ENCODE assay signal across 8 cellular contexts in genomic region chr16:739560-740458, GRCh38. TPM values are rescaled to one million over a fixed set of nuclear protein-coding genes. Genes with fewer than 3 reads are reported as not detected.
DNase-seq lines count a peak whose midpoint lies in the region; ATAC-seq lines count a peak whose summit lies in the region.

No MANE protein-coding gene starts in this region.

- no peaks in the 10 kb centered on the region for H3K27me3 Mint-ChIP-seq in activated T-helper 2 cell treated with anti-CD3 and anti-CD28 coated beads, Interferon-gamma antibody, Interleukin-2, Interleukin-4, amounts not matched to agents 10 μg/mL and 5 μg/mL and 100 μg/mL, durations not matched to agents 14 hours and 24 hours and 36 hours (ENCODE audit: low read depth)
- H3K27me3 Mint-ChIP-seq in stimulated activated naive CD8-positive, alpha-beta T cell treated with anti-CD3 and anti-CD28 coated beads, Interleukin-15, amount 100 ng/mL, for 72 hours = no peaks in the 10 kb centered on the region

- intact Hi-C loops in activated T-helper 2 cell treated with anti-CD3 and anti-CD28 coated beads, Interferon-gamma antibody, Interleukin-2, Interleukin-4, amounts not matched to agents 10 μg/mL and 5 μg/mL and 100 μg/mL, durations not matched to agents 14 hours and 24 hours and 36 hours (cut with micrococcal nuclease) = loop anchor here (5.0 kb wide), 1 partner anchor 47 kb away; the partner anchor contains the start of genes CHTF18 and RPUSD1

- H3K4me1 Mint-ChIP-seq in activated T-helper 2 cell treated with anti-CD3 and anti-CD28 coated beads, Interferon-gamma antibody, Interleukin-2, Interleukin-4, amounts not matched to agents 10 μg/mL and 5 μg/mL and 100 μg/mL, durations not matched to agents 14 hours and 24 hours and 36 hours (ENCODE audit: low read depth) = peaks cover 17% of the 10 kb centered on the region
- H3K4me1 Mint-ChIP-seq in stimulated activated naive CD8-positive, alpha-beta T cell treated with anti-CD3 and anti-CD28 coated beads, Interleukin-15, amount 100 ng/mL, for 72 hours = peaks cover 43% of the 10 kb centered on the region

- no peaks in the 10 kb centered on the region for H3K9me3 Mint-ChIP-seq in activated T-helper 2 cell treated with anti-CD3 and anti-CD28 coated beads, Interferon-gamma antibody, Interleukin-2, Interleukin-4, amounts not matched to agents 10 μg/mL and 5 μg/mL and 100 μg/mL, durations not matched to agents 14 hours and 24 hours and 36 hours
- H3K9me3 Mint-ChIP-seq in stimulated activated naive CD8-positive, alpha-beta T cell treated with anti-CD3 and anti-CD28 coated beads, Interleukin-15, amount 100 ng/mL, for 72 hours = no peaks in the 10 kb centered on the region

- no peaks in the 10 kb centered on the region for H3K27me3 ChIP-seq in HUES64 (ENCODE audit: insufficient read depth, low read length)

- H3K27ac Mint-ChIP-seq in activated T-helper 2 cell treated with anti-CD3 and anti-CD28 coated beads, Interferon-gamma antibody, Interleukin-2, Interleukin-4, amounts not matched to agents 10 μg/mL and 5 μg/mL and 100 μg/mL, durations not matched to agents 14 hours and 24 hours and 36 hours = no peak overlapping the region
- H3K27ac Mint-ChIP-seq in stimulated activated naive CD8-positive, alpha-beta T cell treated with anti-CD3 and anti-CD28 coated beads, Interleukin-15, amount 100 ng/mL, for 72 hours = peak overlapping the region in 1 of 2 donors; percentile 94

- ATAC-seq in stimulated activated naive CD8-positive, alpha-beta T cell treated with anti-CD3 and anti-CD28 coated beads, Interleukin-15, amount 100 ng/mL, for 72 hours = no peak
- ATAC-seq in HG03175 (IDR thresholded peaks at IDR 0.05; ENCODE audit: unreplicated experiment) = no peak

- peak overlapping the region; percentile 76 for H3K9ac ChIP-seq in HUES64 (ENCODE audit: low read depth, low read length)

- H3K36me3 ChIP-seq in HUES64 (ENCODE audit: insufficient read depth, low read length) = peaks cover 12% of the 10 kb centered on the region; the same call in 1 of the 2 replicates

- H3K9me3 ChIP-seq in HUES64 (ENCODE audit: insufficient read depth, low read depth, low read length) = no peaks in the 10 kb centered on the region
- no peaks in the 10 kb centered on the region for H3K9me3 ChIP-seq in iPS-18c (ENCODE audit: control insufficient read depth, insufficient read depth, low read length)

- no peak overlapping the region for H3K27ac ChIP-seq in HUES64 (ENCODE audit: low read depth, low read length)

- 0 out of 2 replicates have a peak, but pooled peaks cover 5% of the 10 kb centered on the region for H3K4me1 ChIP-seq in HUES64 (ENCODE audit: insufficient read depth, low read length)

- no peak for DNase-seq in activated T-helper 2 cell treated with anti-CD3 and anti-CD28 coated beads, Interferon-gamma antibody, Interleukin-2, Interleukin-4, amounts not matched to agents 10 μg/mL and 5 μg/mL and 100 μg/mL, durations not matched to agents 14 hours and 24 hours and 36 hours (ENCODE audit: low spot score)
- DNase-seq in stimulated activated naive CD8-positive, alpha-beta T cell treated with anti-CD3 and anti-CD28 coated beads, Interleukin-15, amount 100 ng/mL, for 72 hours = no peak
- DNase-seq in effector CD4-positive, alpha-beta T cell = no peak
- DNase-seq in CD1c-positive myeloid dendritic cell (ENCODE audit: extremely low spot score) (no peak), hippocampal formation (lab: John Stamatoyannopoulos, UW) (no peak)

- H3K4me3 ChIP-seq in HUES64 (ENCODE audit: low read length) (peak overlapping the region; percentile 93), iPS-18c (ENCODE audit: insufficient read depth, low read depth, low read length) (peak overlapping the region; percentile 92)

- peaks cover 25% of the 10 kb centered on the region for H3K36me3 Mint-ChIP-seq in activated T-helper 2 cell treated with anti-CD3 and anti-CD28 coated beads, Interferon-gamma antibody, Interleukin-2, Interleukin-4, amounts not matched to agents 10 μg/mL and 5 μg/mL and 100 μg/mL, durations not matched to agents 14 hours and 24 hours and 36 hours (ENCODE audit: low read depth)

- peak overlapping the region; percentile 79 for H3K4me3 Mint-ChIP-seq in activated T-helper 2 cell treated with anti-CD3 and anti-CD28 coated beads, Interferon-gamma antibody, Interleukin-2, Interleukin-4, amounts not matched to agents 10 μg/mL and 5 μg/mL and 100 μg/mL, durations not matched to agents 14 hours and 24 hours and 36 hours (ENCODE audit: low read depth)
- H3K4me3 Mint-ChIP-seq in stimulated activated naive CD8-positive, alpha-beta T cell treated with anti-CD3 and anti-CD28 coated beads, Interleukin-15, amount 100 ng/mL, for 72 hours = peak overlapping the region; percentile 85 to 87

- 51% methylated on average over 38 of the region's 38 CpGs for WGBS in HUES64

RNA-seq across cellular contexts. Expression of gene CIAO3, which starts 1.0 kb away (rescaled TPM):
- polyA plus RNA-seq in HUES64 (2013, experiment 1 of 2) = 20.8 TPM
- polyA plus RNA-seq in HUES64 (2013, experiment 2 of 2) = 16.2 TPM
- 42.8 and 43.4 TPM in 2 replicates for total RNA-seq in activated T-helper 2 cell treated with anti-CD3 and anti-CD28 coated beads, Interferon-gamma antibody, Interleukin-2, Interleukin-4, amounts not matched to agents 10 μg/mL and 5 μg/mL and 100 μg/mL, durations not matched to agents 14 hours and 24 hours and 36 hours

RNA-seq across cellular contexts. Expression of gene HAGHL, which starts 12.9 kb away (rescaled TPM):
- polyA plus RNA-seq in HUES64 (2013, experiment 1 of 2) = 4.1 TPM
- polyA plus RNA-seq in HUES64 (2013, experiment 2 of 2) = 8.7 TPM
- 18.5 and 21.4 TPM in 2 replicates for total RNA-seq in activated T-helper 2 cell treated with anti-CD3 and anti-CD28 coated beads, Interferon-gamma antibody, Interleukin-2, Interleukin-4, amounts not matched to agents 10 μg/mL and 5 μg/mL and 100 μg/mL, durations not matched to agents 14 hours and 24 hours and 36 hours

RNA-seq across cellular contexts. Expression of gene CCDC78, which starts 13.6 kb away (rescaled TPM):
- 2.5 TPM for polyA plus RNA-seq in HUES64 (2013, experiment 1 of 2)
- polyA plus RNA-seq in HUES64 (2013, experiment 2 of 2) = 2.6 TPM
- total RNA-seq in activated T-helper 2 cell treated with anti-CD3 and anti-CD28 coated beads, Interferon-gamma antibody, Interleukin-2, Interleukin-4, amounts not matched to agents 10 μg/mL and 5 μg/mL and 100 μg/mL, durations not matched to agents 14 hours and 24 hours and 36 hours = 7.3 and 8.3 TPM in 2 replicates

RNA-seq across cellular contexts. Expression of gene ANTKMT, which starts 18.9 kb away (rescaled TPM):
- polyA plus RNA-seq in HUES64 (2013, experiment 1 of 2) = 20.7 TPM
- 13.6 TPM for polyA plus RNA-seq in HUES64 (2013, experiment 2 of 2)
- 52.8 and 54.4 TPM in 2 replicates for total RNA-seq in activated T-helper 2 cell treated with anti-CD3 and anti-CD28 coated beads, Interferon-gamma antibody, Interleukin-2, Interleukin-4, amounts not matched to agents 10 μg/mL and 5 μg/mL and 100 μg/mL, durations not matched to agents 14 hours and 24 hours and 36 hours

RNA-seq across cellular contexts. Expression of gene MSLN, which starts 20.7 kb away (rescaled TPM):
- polyA plus RNA-seq in HUES64 (2013, experiment 1 of 2) = not detected
- not detected for polyA plus RNA-seq in HUES64 (2013, experiment 2 of 2)
- not detected in 2 replicates for total RNA-seq in activated T-helper 2 cell treated with anti-CD3 and anti-CD28 coated beads, Interferon-gamma antibody, Interleukin-2, Interleukin-4, amounts not matched to agents 10 μg/mL and 5 μg/mL and 100 μg/mL, durations not matched to agents 14 hours and 24 hours and 36 hours
